Comparison of ENCODE assay signal across 1 cellular context in genomic region chr17:62714016-62714777, GRCh38.
TF ChIP-seq lines count a peak whose summit lies in the region.

No MANE protein-coding gene starts in this region.

TF ChIP-seq in GM23338, 12 proteins besides CTCF, POLR2A, EP300 and RAD21 (continued from another document):
- TF ChIP-seq ZNF462 (CRISPR knock-in tag; IDR thresholded peaks at IDR 0.05), result no peak
